In the genomic region with DNA sequence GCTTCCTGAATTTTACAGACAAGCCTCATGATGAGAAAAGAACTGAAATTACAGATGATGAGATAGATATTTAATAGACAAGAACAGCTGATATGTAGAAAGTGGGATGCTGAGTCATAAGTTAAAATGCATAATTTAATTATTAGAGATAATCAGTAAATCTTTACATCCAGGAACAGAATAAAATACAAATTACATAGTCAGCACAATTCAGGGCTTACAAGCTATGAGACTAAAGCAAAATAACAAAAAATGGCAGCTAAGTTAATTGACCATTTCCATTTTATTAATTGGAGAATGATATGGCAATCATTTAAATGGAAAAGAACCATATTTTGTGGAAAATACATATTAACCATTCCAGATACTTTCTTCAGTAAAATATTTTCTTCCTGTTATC, we compare ENCODE assay signal across 33 cellular contexts.
"Had no signal": no experiment of that assay in that cellular context is flagged by ENCODE, and none has a peak within 500 bp of the region (broad histone marks: within the 10 kb centered on the region; RNA-seq: fewer than 3 reads in every experiment).

No MANE protein-coding gene starts in this region.

- H3K27ac ChIP-seq: adrenal gland, body of pancreas, brain microvascular endothelial cell, breast epithelium, VCaP had no signal

- H3K4me3 ChIP-seq: adrenal gland, body of pancreas, breast epithelium had no signal

- H3K9me3 ChIP-seq: adrenal gland, body of pancreas, breast epithelium had no signal

- H3K4me1 ChIP-seq: adrenal gland, breast epithelium had no signal

- DNase-seq: activated B cell treated with CpG ODN at 0.5 μM for 24 hours; activated CD4-positive, alpha-beta memory T cell treated with anti-CD3 and anti-CD28 coated beads for 36 hours; activated CD4-positive, alpha-beta T cell treated with anti-CD3 and anti-CD28 coated beads for 4 hours; activated CD4-positive, alpha-beta T cell treated with anti-CD3 and anti-CD28 coated beads, Interleukin-2, amount 10 ng/mL, durations not matched to agents 24 days and 14 days; activated CD4-positive, alpha-beta T cell treated with anti-CD3 and anti-CD28 coated beads, Interleukin-2, amount 50 U/mL, for 1 hour; activated CD4-positive, alpha-beta T cell treated with anti-CD3 and anti-CD28 coated beads, Interleukin-2, amount 50 U/mL, for 4 hours; activated CD4-positive, CD25-positive, alpha-beta regulatory T cell treated with anti-CD3 and anti-CD28 coated beads, Interleukin-2, amount 50 U/mL, for 72 hours; activated CD8-positive, alpha-beta memory T cell treated with anti-CD3 and anti-CD28 coated beads, Interleukin-2, amount 50 U/mL, for 4 hours; activated CD8-positive, alpha-beta T cell treated with anti-CD3 and anti-CD28 coated beads for 36 hours; activated effector memory CD4-positive, alpha-beta T cell treated with anti-CD3 and anti-CD28 coated beads, Interleukin-2, amount 50 U/mL, for 16 hours; activated gamma-delta T cell treated with Interleukin-2 at 50 U/mL for 16 hours; activated naive CD4-positive, alpha-beta T cell; activated naive CD4-positive, alpha-beta T cell treated with anti-CD3 and anti-CD28 coated beads for 36 hours; activated naive CD4-positive, alpha-beta T cell treated with anti-CD3 and anti-CD28 coated beads, Interleukin-2, amount 50 U/mL, for 16 hours; activated naive CD8-positive, alpha-beta T cell treated with anti-CD3 and anti-CD28 coated beads for 36 hours; activated T-cell treated with anti-CD3 and anti-CD28 coated beads for 4 hours; activated T-cell treated with anti-CD3 and anti-CD28 coated beads, Interleukin-2, amount 50 U/mL, for 1 hour; activated T-cell treated with anti-CD3 and anti-CD28 coated beads, Interleukin-2, amount 50 U/mL, for 4 hours; activated T-cell treated with anti-CD3 and anti-CD28 coated beads, Interleukin-2, amount 50 U/mL, for 72 hours; adrenal gland; amniotic stem cell; aorta; body of pancreas; brain microvascular endothelial cell; central memory CD4-positive, alpha-beta T cell; T-helper 2 cell; T-helper 9 cell had no signal

- H3K36me3 ChIP-seq: adrenal gland, brain microvascular endothelial cell, breast epithelium had no signal

- FAIRE-seq: astrocyte, TTC549 had no signal

- H3K27me3 ChIP-seq: adrenal gland, body of pancreas, brain microvascular endothelial cell, breast epithelium had no signal

- ATAC-seq: activated CD8-positive, alpha-beta T cell treated with anti-CD3 and anti-CD28 coated beads for 36 hours; activated naive CD4-positive, alpha-beta T cell treated with anti-CD3 and anti-CD28 coated beads, Interleukin-2, amount 50 U/mL, for 72 hours; activated T-cell treated with anti-CD3 and anti-CD28 coated beads, Interleukin-2, amount 50 U/mL, for 4 hours; activated T-cell treated with anti-CD3 and anti-CD28 coated beads, Interleukin-2, amount 50 U/mL, for 72 hours; activated T-helper 17 cell treated with anti-CD3 and anti-CD28 coated beads, Interleukin-2, amount 50 U/mL, for 72 hours; body of pancreas had no signal
